In genomic region chrX:106168107-106168506, GRCh38 we compare ENCODE assay signal across 13 cellular contexts. TPM values are rescaled to one million over a fixed set of nuclear protein-coding genes. Genes with fewer than 3 reads are reported as not detected.
DNase-seq lines count a peak whose midpoint lies in the region; ATAC-seq, FAIRE-seq and TF ChIP-seq lines count a peak whose summit lies in the region.
"Had no signal": no experiment of that assay in that cellular context is flagged by ENCODE, and none has a peak within 500 bp of the region (broad histone marks: within the 10 kb centered on the region; RNA-seq: fewer than 3 reads in every experiment).

Gene PWWP3B (plus strand): TSS chrX:106168305. CDS start chrX:106205433, 37,128 bp downstream.

- no peaks in the 10 kb centered on the region for H3K36me3 Mint-ChIP-seq in endothelial cell (ENCODE audit: low read depth, unreplicated experiment)
- H3K36me3 Mint-ChIP-seq: naive thymus-derived CD8-positive, alpha-beta T cell had no signal

- 3% methylated on average over 13 of the region's 14 CpGs for WGBS in A549 (ENCODE audit: missing lambda C conversion rate)
- WGBS in mesodermal cell (ENCODE audit: insufficient coverage in 2 of 2), 2 experiments, result 24 to 29% methylated on average over 2 to 4 of the region's 14 CpGs
- WGBS in spleen, 5 donors, result 11 to 38% (median 19%) methylated on average over 14 of the region's 14 CpGs
- 4 to 11% methylated on average over 14 of the region's 14 CpGs for WGBS in sigmoid colon, 2 donors

- peak within 1 kb of the TSS; percentile 44; the same call in 1 of the 3 replicates for H3K4me2 ChIP-seq in A549

- H3K4me1 ChIP-seq in A549 (no peaks in the 10 kb centered on the region), mesodermal cell (ENCODE audit: control insufficient read depth, insufficient read depth, low read length, poor library complexity, severe bottlenecking) (no peaks in the 10 kb centered on the region), spleen (no peaks in the 10 kb centered on the region), sigmoid colon (no peaks in the 10 kb centered on the region)
- H3K4me1 ChIP-seq: BE2C had no signal

- FAIRE-seq in A549 (lab: Jason Lieb, UNC), result peak; percentile 28

- no peak for TF ChIP-seq CTCF in A549 (IDR thresholded peaks at IDR 0.05)
- TF ChIP-seq CTCF in epithelial cell of proximal tubule (conservative IDR thresholded peaks at IDR 0.05; ENCODE audit: low read depth, low read length), result no peak
- no peak for TF ChIP-seq CTCF in spleen (IDR thresholded peaks at IDR 0.05 in 8 of 11, conservative IDR thresholded peaks at IDR 0.05 in 3 of 11)
- no peak for TF ChIP-seq CTCF in endothelial cell (IDR thresholded peaks at IDR 0.05; ENCODE audit: unreplicated experiment)
- TF ChIP-seq CTCF in sigmoid colon (IDR thresholded peaks at IDR 0.05), result no peak

- H3K4me3 ChIP-seq in A549, result no peak within 1 kb of the TSS
- H3K4me3 ChIP-seq in epithelial cell of proximal tubule (ENCODE audit: low read depth, low read length), result peak within 1 kb of the TSS; percentile 46
- peak within 1 kb of the TSS; percentile 14 for H3K4me3 ChIP-seq in mesodermal cell (ENCODE audit: extremely low read depth, insufficient read depth, low read length, poor library complexity, severe bottlenecking)
- H3K4me3 ChIP-seq in spleen, result no peak within 1 kb of the TSS
- H3K4me3 ChIP-seq in sigmoid colon, result no peak within 1 kb of the TSS

- no peaks in the 10 kb centered on the region for H3K4me1 Mint-ChIP-seq in endothelial cell (ENCODE audit: unreplicated experiment)
- H3K4me1 Mint-ChIP-seq: activated B cell treated with CpG ODN at 0.5 μM for 24 hours; naive thymus-derived CD8-positive, alpha-beta T cell had no signal

- H3K27ac ChIP-seq in A549 (no peak within 1 kb of the TSS), mesodermal cell (ENCODE audit: low read depth, low read length, severe bottlenecking) (no peak within 1 kb of the TSS), spleen (no peak within 1 kb of the TSS), sigmoid colon (no peak within 1 kb of the TSS)

- no peak within 1 kb of the TSS for H3K4me3 Mint-ChIP-seq in endothelial cell (ENCODE audit: unreplicated experiment)
- H3K4me3 Mint-ChIP-seq: activated B cell treated with CpG ODN at 0.5 μM for 24 hours; naive thymus-derived CD8-positive, alpha-beta T cell; stimulated activated naive CD8-positive, alpha-beta T cell treated with anti-CD3 and anti-CD28 coated beads, Interleukin-15, Interleukin-2, amounts not matched to agents 100 ng/mL and 50 ng/mL, for 24 hours had no signal

- H3K27ac Mint-ChIP-seq in endothelial cell (ENCODE audit: unreplicated experiment), result no peak within 1 kb of the TSS
- H3K27ac Mint-ChIP-seq: activated B cell treated with CpG ODN at 0.5 μM for 24 hours; naive thymus-derived CD8-positive, alpha-beta T cell; stimulated activated naive CD8-positive, alpha-beta T cell treated with anti-CD3 and anti-CD28 coated beads, Interleukin-15, Interleukin-2, amounts not matched to agents 100 ng/mL and 50 ng/mL, for 24 hours had no signal

- no peak for TF ChIP-seq POLR2A in A549 (IDR thresholded peaks at IDR 0.05; ENCODE audit: low read length)
- TF ChIP-seq POLR2A in spleen (IDR thresholded peaks at IDR 0.05), result no peak
- no peak for TF ChIP-seq POLR2A in sigmoid colon (IDR thresholded peaks at IDR 0.05)

- H3K36me3 ChIP-seq in mesodermal cell (ENCODE audit: control insufficient read depth, insufficient read depth, low read length) (no peaks in the 10 kb centered on the region), spleen (no peaks in the 10 kb centered on the region), sigmoid colon (no peaks in the 10 kb centered on the region)
- H3K36me3 ChIP-seq: BE2C had no signal

- H3K27me3 ChIP-seq in spleen (replicated peaks in 1 of 7), result peaks cover 0 to 6% (median 0%) of the 10 kb centered on the region in 7 donors
- no peaks in the 10 kb centered on the region for H3K27me3 ChIP-seq in sigmoid colon
- H3K27me3 ChIP-seq: BE2C had no signal

- TF ChIP-seq RAD21 in A549 (conservative IDR thresholded peaks at IDR 0.05 in 1 of 2, IDR thresholded peaks at IDR 0.05 in 1 of 2), result no peak

- no peaks in the 10 kb centered on the region for H3K27me3 Mint-ChIP-seq in endothelial cell (ENCODE audit: unreplicated experiment)
- H3K27me3 Mint-ChIP-seq: activated B cell treated with CpG ODN at 0.5 μM for 24 hours; naive thymus-derived CD8-positive, alpha-beta T cell; stimulated activated naive CD8-positive, alpha-beta T cell treated with anti-CD3 and anti-CD28 coated beads, Interleukin-15, Interleukin-2, amounts not matched to agents 100 ng/mL and 50 ng/mL, for 24 hours had no signal

- H3K9me3 Mint-ChIP-seq in endothelial cell (ENCODE audit: unreplicated experiment), result no peaks in the 10 kb centered on the region
- H3K9me3 Mint-ChIP-seq: activated B cell treated with CpG ODN at 0.5 μM for 24 hours; stimulated activated naive CD8-positive, alpha-beta T cell treated with anti-CD3 and anti-CD28 coated beads, Interleukin-15, Interleukin-2, amounts not matched to agents 100 ng/mL and 50 ng/mL, for 24 hours had no signal

- no peak for TF ChIP-seq EP300 in A549 (IDR thresholded peaks at IDR 0.05)
- TF ChIP-seq EP300 in sigmoid colon (IDR thresholded peaks at IDR 0.05), result no peak

- peak in 1 of 2 experiments; percentile 6 for DNase-seq in A549 (ENCODE audit: low read depth in 1 of 2, low spot score in 1 of 2)
- DNase-seq in NCI-H510A (lab: John Stamatoyannopoulos, UW), result peak; percentile 51
- no peak for DNase-seq in epithelial cell of proximal tubule (ENCODE audit: low read depth)
- no peak for DNase-seq in spleen
- DNase-seq in endothelial cell (ENCODE audit: low spot score), result no peak
- no peak for DNase-seq in sigmoid colon
- DNase-seq: activated B cell treated with CpG ODN at 0.5 μM for 24 hours; BE2C; naive thymus-derived CD8-positive, alpha-beta T cell; NCI-H146 had no signal

- POLR2A ChIA-PET in A549 (lab: Yijun Ruan, JAX), result no interaction called here

- CTCF ChIA-PET in A549 (lab: Yijun Ruan, JAX), result no interaction called here

- intact Hi-C loops in spleen (cut with DNase I; ENCODE audit: low total_unique reads) (no loop called here), sigmoid colon (cut with DNase I) (no loop called here)

- ATAC-seq in A549 (peak in 1 of 2 experiments; percentile 70; a peak in 3 of 6 replicates), HG03520 (IDR thresholded peaks at IDR 0.05; ENCODE audit: unreplicated experiment) (no peak)
- ATAC-seq: naive thymus-derived CD8-positive, alpha-beta T cell had no signal

- H3K9me3 ChIP-seq in A549 (no peaks in the 10 kb centered on the region), mesodermal cell (ENCODE audit: control insufficient read depth, low read length) (no peaks in the 10 kb centered on the region), spleen (no peaks in the 10 kb centered on the region), sigmoid colon (no peaks in the 10 kb centered on the region)
- H3K9me3 ChIP-seq: BE2C had no signal

TF ChIP-seq in A549, 52 proteins besides CTCF, POLR2A, EP300 and RAD21 (continues in another document):
- TF ChIP-seq HOXA7 (CRISPR knock-in tag; IDR thresholded peaks at IDR 0.05), result no peak
- no peak for TF ChIP-seq ZC3H11A (IDR thresholded peaks at IDR 0.05)
- TF ChIP-seq SMC3 (IDR thresholded peaks at IDR 0.05), result no peak
- TF ChIP-seq KDM5A (IDR thresholded peaks at IDR 0.05), result no peak
- TF ChIP-seq MAFK (IDR thresholded peaks at IDR 0.05; ENCODE audit: partially characterized antibody), result no peak
- no peak for TF ChIP-seq ATOH8 (CRISPR knock-in tag; IDR thresholded peaks at IDR 0.05; ENCODE audit: low read depth)
- TF ChIP-seq KDM1A (IDR thresholded peaks at IDR 0.05; ENCODE audit: low read depth), result no peak
- TF ChIP-seq PHF8 (IDR thresholded peaks at IDR 0.05; ENCODE audit: borderline replicate concordance, low read depth), result no peak
- no peak for TF ChIP-seq HEYL (CRISPR knock-in tag; IDR thresholded peaks at IDR 0.05)
- no peak for TF ChIP-seq RFX5 (IDR thresholded peaks at IDR 0.05)
- TF ChIP-seq HMGXB4 (CRISPR knock-in tag; IDR thresholded peaks at IDR 0.05; ENCODE audit: borderline replicate concordance), result no peak
- TF ChIP-seq NPAS2 (CRISPR knock-in tag; IDR thresholded peaks at IDR 0.05; ENCODE audit: borderline replicate concordance), result no peak

RNA-seq across cellular contexts. Expression of gene PWWP3B, which starts in this region (rescaled TPM):
- polyA plus RNA-seq in A549 (2011; rRNA removed) (not detected in 2 replicates), A549 (2017; fragmentation: RNase III; extraction: RNeasy Plus Mini Kit Qiagen cat#74134 plus additional on column Dnase treatment) (not detected in 3 replicates), spleen (under 1 TPM in 1 of 3 donors, not detected in 2; 0.03 TPM), sigmoid colon (under 1 TPM; under 0.01 to 0.23 (median 0.10) TPM)
- polyA plus RNA-seq in A549 (2012; cell fraction: cytosol; rRNA removed), result not detected in 2 replicates
- not detected in 2 replicates for polyA plus RNA-seq in A549 (2012; cell fraction: nucleus; rRNA removed)
- polyA minus RNA-seq in A549 (2011; rRNA and poly(A)+ RNA removed), result not detected in 2 replicates
- total RNA-seq in epithelial cell of proximal tubule (0.06 and 0.36 TPM in 2 replicates), spleen (not detected), endothelial cell (ENCODE audit: unreplicated experiment) (0.21 TPM), sigmoid colon (under 1 TPM; 0.33 to 0.55 (median 0.45) TPM)
- 3.8 TPM for polyA plus RNA-seq in mesodermal cell (2013, experiment 1 of 2)
- 4.2 TPM for polyA plus RNA-seq in mesodermal cell (2013, experiment 2 of 2)
- total RNA-seq: activated B cell treated with CpG ODN at 0.5 μM for 24 hours; naive thymus-derived CD8-positive, alpha-beta T cell had no signal
- polyA plus RNA-seq: naive thymus-derived CD8-positive, alpha-beta T cell had no signal

Comparison
In these comparisons a context has a peak if more than half of its experiments do, and no peak if none do; other contexts are left out.
1. H3K4me3 ChIP-seq: peak in epithelial cell of proximal tubule (single experiment) and mesodermal cell (single experiment); none in A549 (single experiment), spleen (0 of 8) and sigmoid colon (0 of 4).